1 cellular context compared by ENCODE assay signal in the genomic region with DNA sequence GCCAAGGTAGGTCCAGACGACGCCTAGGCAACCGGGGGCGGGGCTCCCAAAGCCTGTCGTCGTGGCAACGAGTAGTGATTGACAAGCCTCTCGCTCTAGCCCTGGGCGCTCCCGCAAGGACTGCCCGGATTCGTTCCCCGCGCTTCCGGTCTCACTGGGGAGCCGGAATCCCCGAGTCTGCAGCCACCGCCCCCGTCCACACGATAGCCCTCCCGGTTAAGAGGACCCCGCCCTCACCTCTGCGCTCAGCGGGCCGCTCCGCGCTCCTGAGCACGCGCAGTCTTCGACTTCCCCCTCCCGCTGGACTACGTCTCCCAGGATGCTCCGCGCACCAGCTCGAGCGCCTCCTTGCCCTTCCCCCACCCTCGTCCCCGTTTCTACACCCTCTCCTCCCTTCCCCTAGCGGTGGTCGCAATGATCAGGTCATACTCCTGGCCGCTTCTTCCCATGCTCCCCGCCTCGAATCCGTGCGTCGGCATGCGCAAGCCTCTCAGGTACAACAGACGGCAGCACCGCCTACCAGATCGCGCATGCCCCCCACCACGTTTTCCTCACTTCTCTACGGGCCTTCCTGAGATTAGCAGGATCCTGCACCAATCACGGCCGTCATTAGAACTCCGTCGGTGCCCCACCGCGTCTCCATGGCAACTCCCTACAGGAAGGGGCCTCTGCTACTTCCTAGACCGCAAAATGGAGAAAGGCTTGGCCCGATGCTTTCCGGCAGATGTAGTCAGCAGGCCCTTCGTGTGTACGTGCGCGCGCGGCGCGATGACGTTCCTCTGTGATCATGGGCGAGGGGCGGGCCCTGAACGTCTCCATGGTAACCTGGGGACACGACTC.
TF ChIP-seq lines count a peak whose summit lies in the region.

A gene (minus strand): TSS at position 518 of the 840 bp plus-strand sequence. CDS start 1,946 bp downstream, outside the sequence.

TF ChIP-seq in HepG2, 621 proteins besides CTCF, POLR2A, EP300 and RAD21 (continued from another document and continues in another):
- TF ChIP-seq, protein P1, sequence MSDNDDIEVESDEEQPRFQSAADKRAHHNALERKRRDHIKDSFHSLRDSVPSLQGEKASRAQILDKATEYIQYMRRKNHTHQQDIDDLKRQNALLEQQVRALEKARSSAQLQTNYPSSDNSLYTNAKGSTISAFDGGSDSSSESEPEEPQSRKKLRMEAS (IDR thresholded peaks at IDR 0.05), result peak; percentile 73
- TF ChIP-seq ESRRA (CRISPR knock-in tag; IDR thresholded peaks at IDR 0.05; ENCODE audit: low read depth) (0 out of 2 replicates have a peak, but pooled peaks have one; percentile 8), ELF1 (CRISPR knock-in tag; IDR thresholded peaks at IDR 0.05) (peak; percentile 86), MBD4 (IDR thresholded peaks at IDR 0.05; ENCODE audit: borderline replicate concordance, low read length) (no peak), ZNF205 (CRISPR knock-in tag; IDR thresholded peaks at IDR 0.05) (peak; percentile 53; the same call in 1 of the 2 replicates), ZNF839 (CRISPR knock-in tag; IDR thresholded peaks at IDR 0.05; ENCODE audit: borderline replicate concordance) (0 out of 2 replicates have a peak, but pooled peaks have one; percentile 6), ZNF598 (CRISPR knock-in tag; IDR thresholded peaks at IDR 0.05; ENCODE audit: borderline replicate concordance) (no peak), ZNF776 (CRISPR knock-in tag; IDR thresholded peaks at IDR 0.05) (peak; percentile 89; the same call in 1 of the 2 replicates), ZKSCAN5 (CRISPR knock-in tag; IDR thresholded peaks at IDR 0.05) (no peak), AGO2 (optimal IDR thresholded peaks at IDR 0.05; ENCODE audit: low read depth, low read length) (peak; percentile 92), PAWR (CRISPR knock-in tag; IDR thresholded peaks at IDR 0.05; ENCODE audit: borderline replicate concordance) (no peak), SRSF1 (optimal IDR thresholded peaks at IDR 0.05; ENCODE audit: low read depth, low read length) (peak; percentile 33), ZNF430 (CRISPR knock-in tag; IDR thresholded peaks at IDR 0.05) (no peak), ZNF746 (CRISPR knock-in tag; IDR thresholded peaks at IDR 0.05) (no peak), NPAS2 (CRISPR knock-in tag; IDR thresholded peaks at IDR 0.05; ENCODE audit: borderline replicate concordance) (no peak), ZNF614 (CRISPR knock-in tag; IDR thresholded peaks at IDR 0.05; ENCODE audit: borderline replicate concordance) (no peak; the same call in 1 of the 2 replicates), ZFP62 (CRISPR knock-in tag; IDR thresholded peaks at IDR 0.05) (no peak)
- TF ChIP-seq, protein P2, sequence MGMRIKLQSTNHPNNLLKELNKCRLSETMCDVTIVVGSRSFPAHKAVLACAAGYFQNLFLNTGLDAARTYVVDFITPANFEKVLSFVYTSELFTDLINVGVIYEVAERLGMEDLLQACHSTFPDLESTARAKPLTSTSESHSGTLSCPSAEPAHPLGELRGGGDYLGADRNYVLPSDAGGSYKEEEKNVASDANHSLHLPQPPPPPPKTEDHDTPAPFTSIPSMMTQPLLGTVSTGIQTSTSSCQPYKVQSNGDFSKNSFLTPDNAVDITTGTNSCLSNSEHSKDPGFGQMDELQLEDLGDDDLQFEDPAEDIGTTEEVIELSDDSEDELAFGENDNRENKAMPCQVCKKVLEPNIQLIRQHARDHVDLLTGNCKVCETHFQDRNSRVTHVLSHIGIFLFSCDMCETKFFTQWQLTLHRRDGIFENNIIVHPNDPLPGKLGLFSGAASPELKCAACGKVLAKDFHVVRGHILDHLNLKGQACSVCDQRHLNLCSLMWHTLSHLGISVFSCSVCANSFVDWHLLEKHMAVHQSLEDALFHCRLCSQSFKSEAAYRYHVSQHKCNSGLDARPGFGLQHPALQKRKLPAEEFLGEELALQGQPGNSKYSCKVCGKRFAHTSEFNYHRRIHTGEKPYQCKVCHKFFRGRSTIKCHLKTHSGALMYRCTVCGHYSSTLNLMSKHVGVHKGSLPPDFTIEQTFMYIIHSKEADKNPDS (CRISPR knock-in tag; IDR thresholded peaks at IDR 0.05), result peak; percentile 33; the same call in 1 of the 2 replicates
- TF ChIP-seq, protein P3, sequence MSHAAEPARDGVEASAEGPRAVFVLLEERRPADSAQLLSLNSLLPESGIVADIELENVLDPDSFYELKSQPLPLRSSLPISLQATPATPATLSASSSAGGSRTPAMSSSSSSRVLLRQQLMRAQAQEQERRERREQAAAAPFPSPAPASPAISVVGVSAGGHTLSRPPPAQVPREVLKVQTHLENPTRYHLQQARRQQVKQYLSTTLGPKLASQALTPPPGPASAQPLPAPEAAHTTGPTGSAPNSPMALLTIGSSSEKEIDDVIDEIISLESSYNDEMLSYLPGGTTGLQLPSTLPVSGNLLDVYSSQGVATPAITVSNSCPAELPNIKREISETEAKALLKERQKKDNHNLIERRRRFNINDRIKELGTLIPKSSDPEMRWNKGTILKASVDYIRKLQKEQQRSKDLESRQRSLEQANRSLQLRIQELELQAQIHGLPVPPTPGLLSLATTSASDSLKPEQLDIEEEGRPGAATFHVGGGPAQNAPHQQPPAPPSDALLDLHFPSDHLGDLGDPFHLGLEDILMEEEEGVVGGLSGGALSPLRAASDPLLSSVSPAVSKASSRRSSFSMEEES (CRISPR knock-in tag; IDR thresholded peaks at IDR 0.05), result peak; percentile 33; the same call in 1 of the 2 replicates
- TF ChIP-seq, protein P4, sequence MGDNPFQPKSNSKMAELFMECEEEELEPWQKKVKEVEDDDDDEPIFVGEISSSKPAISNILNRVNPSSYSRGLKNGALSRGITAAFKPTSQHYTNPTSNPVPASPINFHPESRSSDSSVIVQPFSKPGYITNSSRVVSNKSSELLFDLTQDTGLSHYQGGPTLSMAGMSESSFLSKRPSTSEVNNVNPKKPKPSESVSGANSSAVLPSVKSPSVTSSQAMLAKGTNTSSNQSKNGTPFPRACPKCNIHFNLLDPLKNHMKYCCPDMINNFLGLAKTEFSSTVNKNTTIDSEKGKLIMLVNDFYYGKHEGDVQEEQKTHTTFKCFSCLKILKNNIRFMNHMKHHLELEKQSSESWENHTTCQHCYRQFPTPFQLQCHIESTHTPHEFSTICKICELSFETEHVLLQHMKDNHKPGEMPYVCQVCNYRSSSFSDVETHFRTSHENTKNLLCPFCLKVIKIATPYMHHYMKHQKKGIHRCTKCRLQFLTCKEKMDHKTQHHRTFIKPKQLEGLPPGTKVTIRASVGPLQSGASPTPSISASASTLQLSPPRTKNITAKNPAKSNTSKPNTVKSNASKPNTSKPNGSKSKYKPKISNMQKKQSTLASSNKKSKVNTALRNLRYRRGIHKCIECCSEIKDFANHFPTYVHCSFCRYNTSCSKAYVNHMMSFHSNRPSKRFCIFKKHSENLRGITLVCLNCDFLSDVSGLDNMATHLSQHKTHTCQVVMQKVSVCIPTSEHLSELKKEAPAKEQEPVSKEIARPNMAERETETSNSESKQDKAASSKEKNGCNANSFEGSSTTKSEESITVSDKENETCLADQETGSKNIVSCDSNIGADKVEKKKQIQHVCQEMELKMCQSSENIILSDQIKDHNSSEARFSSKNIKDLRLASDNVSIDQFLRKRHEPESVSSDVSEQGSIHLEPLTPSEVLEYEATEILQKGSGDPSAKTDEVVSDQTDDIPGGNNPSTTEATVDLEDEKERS (CRISPR knock-in tag; IDR thresholded peaks at IDR 0.05), result peak; percentile 72; the same call in 1 of the 2 replicates
- TF ChIP-seq, protein P5, sequence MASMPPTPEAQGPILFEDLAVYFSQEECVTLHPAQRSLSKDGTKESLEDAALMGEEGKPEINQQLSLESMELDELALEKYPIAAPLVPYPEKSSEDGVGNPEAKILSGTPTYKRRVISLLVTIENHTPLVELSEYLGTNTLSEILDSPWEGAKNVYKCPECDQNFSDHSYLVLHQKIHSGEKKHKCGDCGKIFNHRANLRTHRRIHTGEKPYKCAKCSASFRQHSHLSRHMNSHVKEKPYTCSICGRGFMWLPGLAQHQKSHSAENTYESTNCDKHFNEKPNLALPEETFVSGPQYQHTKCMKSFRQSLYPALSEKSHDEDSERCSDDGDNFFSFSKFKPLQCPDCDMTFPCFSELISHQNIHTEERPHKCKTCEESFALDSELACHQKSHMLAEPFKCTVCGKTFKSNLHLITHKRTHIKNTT (CRISPR knock-in tag; IDR thresholded peaks at IDR 0.05), result no peak
- TF ChIP-seq, protein P6, sequence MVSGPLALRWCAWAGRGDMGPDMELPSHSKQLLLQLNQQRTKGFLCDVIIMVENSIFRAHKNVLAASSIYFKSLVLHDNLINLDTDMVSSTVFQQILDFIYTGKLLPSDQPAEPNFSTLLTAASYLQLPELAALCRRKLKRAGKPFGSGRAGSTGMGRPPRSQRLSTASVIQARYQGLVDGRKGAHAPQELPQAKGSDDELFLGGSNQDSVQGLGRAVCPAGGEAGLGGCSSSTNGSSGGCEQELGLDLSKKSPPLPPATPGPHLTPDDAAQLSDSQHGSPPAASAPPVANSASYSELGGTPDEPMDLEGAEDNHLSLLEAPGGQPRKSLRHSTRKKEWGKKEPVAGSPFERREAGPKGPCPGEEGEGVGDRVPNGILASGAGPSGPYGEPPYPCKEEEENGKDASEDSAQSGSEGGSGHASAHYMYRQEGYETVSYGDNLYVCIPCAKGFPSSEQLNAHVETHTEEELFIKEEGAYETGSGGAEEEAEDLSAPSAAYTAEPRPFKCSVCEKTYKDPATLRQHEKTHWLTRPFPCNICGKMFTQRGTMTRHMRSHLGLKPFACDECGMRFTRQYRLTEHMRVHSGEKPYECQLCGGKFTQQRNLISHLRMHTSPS (CRISPR knock-in tag; IDR thresholded peaks at IDR 0.05; ENCODE audit: low read depth), result 0 out of 2 replicates have a peak, but pooled peaks have one; percentile 31
- TF ChIP-seq, protein P7, sequence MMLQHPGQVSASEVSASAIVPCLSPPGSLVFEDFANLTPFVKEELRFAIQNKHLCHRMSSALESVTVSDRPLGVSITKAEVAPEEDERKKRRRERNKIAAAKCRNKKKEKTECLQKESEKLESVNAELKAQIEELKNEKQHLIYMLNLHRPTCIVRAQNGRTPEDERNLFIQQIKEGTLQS (CRISPR knock-in tag; IDR thresholded peaks at IDR 0.05), result peak; percentile 30; the same call in 1 of the 2 replicates
- TF ChIP-seq, protein P8, sequence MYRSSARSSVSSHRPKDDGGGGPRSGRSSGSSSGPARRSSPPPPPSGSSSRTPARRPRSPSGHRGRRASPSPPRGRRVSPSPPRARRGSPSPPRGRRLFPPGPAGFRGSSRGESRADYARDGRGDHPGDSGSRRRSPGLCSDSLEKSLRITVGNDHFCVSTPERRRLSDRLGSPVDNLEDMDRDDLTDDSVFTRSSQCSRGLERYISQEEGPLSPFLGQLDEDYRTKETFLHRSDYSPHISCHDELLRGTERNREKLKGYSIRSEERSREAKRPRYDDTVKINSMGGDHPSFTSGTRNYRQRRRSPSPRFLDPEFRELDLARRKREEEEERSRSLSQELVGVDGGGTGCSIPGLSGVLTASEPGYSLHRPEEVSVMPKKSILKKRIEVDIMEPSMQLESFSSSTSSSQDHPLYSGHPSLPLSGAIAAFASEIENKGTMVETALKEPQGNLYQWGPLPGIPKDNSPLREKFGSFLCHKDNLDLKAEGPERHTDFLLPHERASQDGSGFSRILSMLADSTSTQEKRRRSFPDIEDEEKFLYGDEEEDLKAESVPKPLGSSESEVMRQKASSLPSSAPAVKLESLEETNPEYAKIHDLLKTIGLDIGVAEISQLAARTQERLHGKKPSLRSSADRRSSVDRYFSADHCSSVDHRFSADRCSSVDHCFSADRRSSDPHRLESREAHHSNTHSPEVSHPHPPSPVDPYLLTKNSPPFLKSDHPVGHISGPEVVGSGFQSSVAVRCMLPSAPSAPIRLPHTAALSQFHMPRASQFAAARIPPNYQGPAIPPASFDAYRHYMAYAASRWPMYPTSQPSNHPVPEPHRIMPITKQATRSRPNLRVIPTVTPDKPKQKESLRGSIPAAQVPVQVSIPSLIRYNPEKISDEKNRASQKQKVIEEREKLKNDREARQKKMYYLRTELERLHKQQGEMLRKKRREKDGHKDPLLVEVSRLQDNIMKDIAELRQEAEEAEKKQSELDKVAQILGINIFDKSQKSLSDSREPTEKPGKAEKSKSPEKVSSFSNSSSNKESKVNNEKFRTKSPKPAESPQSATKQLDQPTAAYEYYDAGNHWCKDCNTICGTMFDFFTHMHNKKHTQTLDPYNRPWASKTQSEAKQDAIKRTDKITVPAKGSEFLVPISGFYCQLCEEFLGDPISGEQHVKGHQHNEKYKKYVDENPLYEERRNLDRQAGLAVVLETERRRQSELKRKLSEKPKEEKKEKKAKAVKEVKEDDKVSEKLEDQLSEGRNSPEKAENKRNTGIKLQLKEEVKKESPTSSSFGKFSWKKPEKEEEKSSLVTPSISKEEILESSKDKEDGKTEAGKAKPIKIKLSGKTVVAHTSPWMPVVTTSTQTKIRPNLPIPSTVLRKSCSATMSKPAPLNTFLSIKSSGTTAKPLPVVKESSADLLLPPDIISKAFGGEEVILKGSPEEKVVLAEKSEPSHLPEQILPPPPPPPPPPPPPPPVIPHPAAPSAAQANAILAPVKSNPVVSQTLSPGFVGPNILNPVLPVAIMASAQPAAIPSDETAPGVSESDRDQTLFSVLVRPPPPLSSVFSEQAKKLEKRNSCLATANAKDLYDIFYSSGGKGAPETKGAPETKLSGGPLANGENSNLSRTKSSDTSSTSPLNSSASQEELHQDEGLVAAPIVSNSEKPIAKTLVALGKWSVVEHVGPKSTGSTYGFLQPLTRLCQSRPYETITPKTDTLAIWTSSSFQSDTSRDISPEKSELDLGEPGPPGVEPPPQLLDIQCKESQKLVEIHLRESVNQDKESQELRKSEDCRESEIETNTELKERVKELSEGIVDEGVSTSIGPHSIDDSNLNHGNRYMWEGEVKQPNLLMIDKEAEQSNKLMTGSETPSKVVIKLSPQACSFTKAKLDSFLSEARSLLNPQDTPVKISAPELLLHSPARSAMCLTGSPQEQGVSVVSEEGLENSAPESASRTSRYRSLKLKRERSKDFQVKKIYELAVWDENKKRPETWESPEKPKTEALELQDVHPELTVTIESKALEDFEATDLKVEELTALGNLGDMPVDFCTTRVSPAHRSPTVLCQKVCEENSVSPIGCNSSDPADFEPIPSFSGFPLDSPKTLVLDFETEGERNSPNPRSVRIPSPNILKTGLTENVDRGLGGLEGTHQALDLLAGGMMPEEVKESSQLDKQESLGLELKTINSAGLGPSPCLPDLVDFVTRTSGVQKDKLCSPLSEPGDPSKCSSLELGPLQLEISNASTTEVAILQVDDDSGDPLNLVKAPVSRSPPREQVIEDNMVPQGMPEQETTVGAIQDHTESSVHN (CRISPR knock-in tag; IDR thresholded peaks at IDR 0.05), result 0 out of 2 replicates have a peak, but pooled peaks have one; percentile 69
- TF ChIP-seq, protein P9, sequence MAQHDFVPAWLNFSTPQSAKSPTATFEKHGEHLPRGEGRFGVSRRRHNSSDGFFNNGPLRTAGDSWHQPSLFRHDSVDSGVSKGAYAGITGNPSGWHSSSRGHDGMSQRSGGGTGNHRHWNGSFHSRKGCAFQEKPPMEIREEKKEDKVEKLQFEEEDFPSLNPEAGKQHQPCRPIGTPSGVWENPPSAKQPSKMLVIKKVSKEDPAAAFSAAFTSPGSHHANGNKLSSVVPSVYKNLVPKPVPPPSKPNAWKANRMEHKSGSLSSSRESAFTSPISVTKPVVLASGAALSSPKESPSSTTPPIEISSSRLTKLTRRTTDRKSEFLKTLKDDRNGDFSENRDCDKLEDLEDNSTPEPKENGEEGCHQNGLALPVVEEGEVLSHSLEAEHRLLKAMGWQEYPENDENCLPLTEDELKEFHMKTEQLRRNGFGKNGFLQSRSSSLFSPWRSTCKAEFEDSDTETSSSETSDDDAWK (CRISPR knock-in tag; IDR thresholded peaks at IDR 0.05), result no peak
- TF ChIP-seq, protein P10, sequence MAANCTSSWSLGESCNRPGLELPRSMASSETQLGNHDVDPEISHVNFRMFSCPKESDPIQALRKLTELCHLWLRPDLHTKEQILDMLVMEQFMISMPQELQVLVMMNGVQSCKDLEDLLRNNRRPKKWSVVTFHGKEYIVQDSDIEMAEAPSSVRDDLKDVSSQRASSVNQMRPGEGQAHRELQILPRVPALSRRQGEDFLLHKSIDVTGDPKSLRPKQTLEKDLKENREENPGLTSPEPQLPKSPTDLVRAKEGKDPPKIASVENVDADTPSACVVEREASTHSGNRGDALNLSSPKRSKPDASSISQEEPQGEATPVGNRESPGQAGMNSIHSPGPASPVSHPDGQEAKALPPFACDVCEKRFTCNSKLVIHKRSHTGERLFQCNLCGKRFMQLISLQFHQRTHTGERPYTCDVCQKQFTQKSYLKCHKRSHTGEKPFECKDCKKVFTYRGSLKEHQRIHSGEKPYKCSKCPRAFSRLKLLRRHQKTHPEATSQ (CRISPR knock-in tag; IDR thresholded peaks at IDR 0.05; ENCODE audit: borderline replicate concordance), result 0 out of 2 replicates have a peak, but pooled peaks have one; percentile 39
